In genomic region chr3:57582470-57583168, GRCh38 we compare ENCODE assay signal across 9 cellular contexts. TPM values are rescaled to one million over a fixed set of nuclear protein-coding genes. Genes with fewer than 3 reads are reported as not detected.
DNase-seq lines count a peak whose midpoint lies in the region; ATAC-seq and TF ChIP-seq lines count a peak whose summit lies in the region.
"Had no signal": no experiment of that assay in that cellular context is flagged by ENCODE, and none has a peak within 500 bp of the region (broad histone marks: within the 10 kb centered on the region; RNA-seq: fewer than 3 reads in every experiment).

No MANE protein-coding gene starts in this region.

- H3K36me3 Mint-ChIP-seq in activated CD4-positive, alpha-beta T cell treated with anti-CD3 and anti-CD28 coated beads for 36 hours (ENCODE audit: low read depth) = peaks cover 26% of the 10 kb centered on the region
- H3K36me3 Mint-ChIP-seq in activated CD4-positive, alpha-beta T cell treated with anti-CD3 and anti-CD28 coated beads, Interleukin-2, amount 10 ng/mL, durations not matched to agents 24 days and 14 days (ENCODE audit: low read depth) = peaks cover 41% of the 10 kb centered on the region

- H3K4me3 Mint-ChIP-seq in activated CD4-positive, alpha-beta T cell treated with anti-CD3 and anti-CD28 coated beads for 36 hours = no peak overlapping the region
- no peak overlapping the region for H3K4me3 Mint-ChIP-seq in activated CD4-positive, alpha-beta T cell treated with anti-CD3 and anti-CD28 coated beads, Interleukin-2, amount 10 ng/mL, durations not matched to agents 24 days and 14 days
- H3K4me3 Mint-ChIP-seq: T-helper 2 cell treated with Interferon-gamma antibody and Interleukin-4, amounts not matched to agents 5 μg/mL and 100 μg/mL, for 36 hours had no signal

- ATAC-seq in activated CD4-positive, alpha-beta T cell treated with anti-CD3 and anti-CD28 coated beads for 36 hours = peak; percentile 42
- ATAC-seq in GM21390 (IDR thresholded peaks at IDR 0.05; ENCODE audit: unreplicated experiment) = no peak

- H3K4me1 Mint-ChIP-seq in activated CD4-positive, alpha-beta T cell treated with anti-CD3 and anti-CD28 coated beads for 36 hours = peaks cover 19% of the 10 kb centered on the region
- H3K4me1 Mint-ChIP-seq in activated CD4-positive, alpha-beta T cell treated with anti-CD3 and anti-CD28 coated beads, Interleukin-2, amount 10 ng/mL, durations not matched to agents 24 days and 14 days = peaks cover 16% of the 10 kb centered on the region

- no peaks in the 10 kb centered on the region for H3K9me2 ChIP-seq in MM.1S (replicated peaks; ENCODE audit: insufficient read depth, low read length)

- peaks cover 19% of the 10 kb centered on the region; the same call in 1 of the 2 replicates for H4K20me1 ChIP-seq in MM.1S (ENCODE audit: insufficient read depth, low read length)

- no peak overlapping the region for H3K9ac ChIP-seq in MM.1S (ENCODE audit: low read length)
- peak overlapping the region in 1 of 2 donors; percentile 46 for H3K9ac ChIP-seq in colonic mucosa (ENCODE audit: low read depth in 2 of 2, low read length in 2 of 2)

- H3K9me3 ChIP-seq in MM.1S (replicated peaks; ENCODE audit: insufficient read depth, low read length) (no peaks in the 10 kb centered on the region), colonic mucosa (no peaks in the 10 kb centered on the region)

- H3K4me3 ChIP-seq in MM.1S (ENCODE audit: low read length) (no peak overlapping the region), colonic mucosa (no peak overlapping the region)

- no peaks in the 10 kb centered on the region for H3K27me3 Mint-ChIP-seq in activated CD4-positive, alpha-beta T cell treated with anti-CD3 and anti-CD28 coated beads for 36 hours
- H3K27me3 Mint-ChIP-seq in activated CD4-positive, alpha-beta T cell treated with anti-CD3 and anti-CD28 coated beads, Interleukin-2, amount 10 ng/mL, durations not matched to agents 24 days and 14 days = no peaks in the 10 kb centered on the region

- no peaks in the 10 kb centered on the region for H3K9me3 Mint-ChIP-seq in activated CD4-positive, alpha-beta T cell treated with anti-CD3 and anti-CD28 coated beads for 36 hours (ENCODE audit: low read depth)
- no peaks in the 10 kb centered on the region for H3K9me3 Mint-ChIP-seq in activated CD4-positive, alpha-beta T cell treated with anti-CD3 and anti-CD28 coated beads, Interleukin-2, amount 10 ng/mL, durations not matched to agents 24 days and 14 days
- H3K9me3 Mint-ChIP-seq: T-helper 2 cell treated with Interferon-gamma antibody and Interleukin-4, amounts not matched to agents 5 μg/mL and 100 μg/mL, for 36 hours had no signal

- peak; percentile 19 for DNase-seq in activated CD4-positive, alpha-beta T cell treated with anti-CD3 and anti-CD28 coated beads for 36 hours
- no peak for DNase-seq in activated CD4-positive, alpha-beta T cell treated with anti-CD3 and anti-CD28 coated beads, Interleukin-2, amount 10 ng/mL, durations not matched to agents 24 days and 14 days
- peak; percentile 54 for DNase-seq in MM.1S
- DNase-seq in colonic mucosa = peak; percentile 53
- peak; percentile 62 for DNase-seq in renal cortical epithelial cell (ENCODE audit: low read depth)
- no peak for DNase-seq in C1 segment of cervical spinal cord (lab: John Stamatoyannopoulos, UW)
- DNase-seq in DMS53 treated with DMSO at 0.1 percent for 48 hours (lab: John Stamatoyannopoulos, UW; ENCODE audit: unreplicated experiment) = no peak

- no peaks in the 10 kb centered on the region for H3F3A ChIP-seq in MM.1S (ENCODE audit: insufficient read depth, low read length)

- H3K4me1 ChIP-seq in MM.1S (ENCODE audit: low read length) = 0 out of 2 replicates have a peak, but pooled peaks cover 4% of the 10 kb centered on the region
- no peaks in the 10 kb centered on the region for H3K4me1 ChIP-seq in colonic mucosa

- intact Hi-C loops in activated CD4-positive, alpha-beta T cell treated with anti-CD3 and anti-CD28 coated beads for 36 hours (cut with DNase I, micrococcal nuclease) = no loop called here
- intact Hi-C loops in activated CD4-positive, alpha-beta T cell treated with anti-CD3 and anti-CD28 coated beads, Interleukin-2, amount 10 ng/mL, durations not matched to agents 24 days and 14 days (cut with micrococcal nuclease) = no loop called here
- intact Hi-C loops in colonic mucosa (cut with DNase I) = no loop called here

- H3K79me2 ChIP-seq in MM.1S (ENCODE audit: low read length) = peaks cover 98% of the 10 kb centered on the region

- H3K36me3 ChIP-seq in MM.1S (replicated peaks; ENCODE audit: insufficient read depth, low read length) (peaks cover 4% of the 10 kb centered on the region), colonic mucosa (no peaks in the 10 kb centered on the region)

- no peak overlapping the region for H3K4me2 ChIP-seq in MM.1S (ENCODE audit: low read depth, low read length)

- POLR2A ChIA-PET in activated CD4-positive, alpha-beta T cell treated with anti-CD3 and anti-CD28 coated beads for 36 hours (lab: Charles Lee) = interaction anchor here (0.6 kb wide), 1 partner anchor 21 kb away, joined by 3 read pairs; no protein-coding TSS in a partner anchor

- TF ChIP-seq CTCF in MM.1S (IDR thresholded peaks at IDR 0.05; ENCODE audit: low read length) (peak; percentile 39), colonic mucosa (IDR thresholded peaks at IDR 0.05) (peak; percentile 16)

- no peak overlapping the region for H2AFZ ChIP-seq in MM.1S (ENCODE audit: low read length)

- CTCF ChIA-PET in activated CD4-positive, alpha-beta T cell treated with anti-CD3 and anti-CD28 coated beads for 36 hours (lab: Charles Lee) = interaction anchor here (0.7 to 0.8 kb wide), 2 partner anchors 11 to 149 kb away, joined by 3 read pairs; no protein-coding TSS in a partner anchor

- H3K27ac Mint-ChIP-seq in activated CD4-positive, alpha-beta T cell treated with anti-CD3 and anti-CD28 coated beads for 36 hours = peak overlapping the region; percentile 7
- no peak overlapping the region for H3K27ac Mint-ChIP-seq in activated CD4-positive, alpha-beta T cell treated with anti-CD3 and anti-CD28 coated beads, Interleukin-2, amount 10 ng/mL, durations not matched to agents 24 days and 14 days
- H3K27ac Mint-ChIP-seq: T-helper 2 cell treated with Interferon-gamma antibody and Interleukin-4, amounts not matched to agents 5 μg/mL and 100 μg/mL, for 36 hours had no signal

- H3K27ac ChIP-seq in MM.1S (ENCODE audit: low read length) (no peak overlapping the region), colonic mucosa (peak overlapping the region; percentile 61)

- no peaks in the 10 kb centered on the region for H3K27me3 ChIP-seq in MM.1S (replicated peaks; ENCODE audit: insufficient read depth, low read length)
- H3K27me3 ChIP-seq in colonic mucosa = no peaks in the 10 kb centered on the region

RNA-seq across cellular contexts. Expression of gene ARF4, which starts 14.5 kb away (rescaled TPM):
- 10 to 100 TPM; 49.6 to 50.0 TPM for total RNA-seq in activated CD4-positive, alpha-beta T cell treated with anti-CD3 and anti-CD28 coated beads for 36 hours
- total RNA-seq in activated CD4-positive, alpha-beta T cell treated with anti-CD3 and anti-CD28 coated beads, Interleukin-2, amount 10 ng/mL, durations not matched to agents 24 days and 14 days = 84.4 and 91.4 TPM in 2 replicates
- total RNA-seq in colonic mucosa = 100 to 1,000 TPM; 213 to 250 TPM
- 244 and 291 TPM in 2 replicates for total RNA-seq in renal cortical epithelial cell

RNA-seq across cellular contexts. Expression of gene PDE12, which starts 26.5 kb away (rescaled TPM):
- total RNA-seq in activated CD4-positive, alpha-beta T cell treated with anti-CD3 and anti-CD28 coated beads for 36 hours = 10 to 100 TPM; 19.2 to 19.9 TPM
- total RNA-seq in activated CD4-positive, alpha-beta T cell treated with anti-CD3 and anti-CD28 coated beads, Interleukin-2, amount 10 ng/mL, durations not matched to agents 24 days and 14 days = 34.4 TPM in 2 replicates
- total RNA-seq in colonic mucosa (10 to 100 TPM; 24.4 to 34.5 TPM), renal cortical epithelial cell (19.8 and 27.3 TPM in 2 replicates)

RNA-seq across cellular contexts. Expression of gene DNAH12, which starts 38.5 kb away (rescaled TPM):
- not detected for total RNA-seq in activated CD4-positive, alpha-beta T cell treated with anti-CD3 and anti-CD28 coated beads for 36 hours
- total RNA-seq in activated CD4-positive, alpha-beta T cell treated with anti-CD3 and anti-CD28 coated beads, Interleukin-2, amount 10 ng/mL, durations not matched to agents 24 days and 14 days = not detected in 2 replicates
- total RNA-seq in colonic mucosa (under 1 TPM; 0.02 to 0.05 TPM), renal cortical epithelial cell (0.17 and 0.25 TPM in 2 replicates)

Comparison
In these comparisons a context has a peak if more than half of its experiments do, and no peak if none do; other contexts are left out.
1. DNase-seq: peak in activated CD4-positive, alpha-beta T cell treated with anti-CD3 and anti-CD28 coated beads for 36 hours (single experiment), MM.1S (single experiment), colonic mucosa (single experiment) and renal cortical epithelial cell (single experiment); none in activated CD4-positive, alpha-beta T cell treated with anti-CD3 and anti-CD28 coated beads, Interleukin-2, amount 10 ng/mL, durations not matched to agents 24 days and 14 days (single experiment), C1 segment of cervical spinal cord (0 of 14) and DMS53 treated with DMSO at 0.1 percent for 48 hours (single experiment).